18 cellular contexts compared by ENCODE assay signal in the genomic region with DNA sequence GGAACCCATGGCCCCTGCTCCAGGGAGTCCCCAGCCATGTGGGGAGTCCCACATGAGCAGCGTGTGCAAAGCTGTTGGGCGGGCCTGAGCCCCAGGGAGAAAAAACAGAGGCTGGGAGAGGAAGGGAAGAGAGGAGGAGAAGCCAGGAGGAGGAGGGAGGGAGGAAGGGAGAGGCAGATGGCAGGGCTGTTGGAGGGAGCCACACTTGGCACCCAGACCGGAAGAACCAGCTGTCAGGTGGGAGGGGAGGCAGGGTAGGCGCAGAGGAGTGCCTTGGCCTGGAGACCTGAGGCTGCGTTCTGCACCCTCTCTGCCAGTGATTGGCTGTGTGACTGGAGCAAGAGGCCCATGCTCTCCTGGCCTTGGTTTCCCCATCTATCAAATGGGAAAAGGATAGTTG. TPM values are rescaled to one million over a fixed set of nuclear protein-coding genes. Genes with fewer than 3 reads are reported as not detected.
DNase-seq lines count a peak whose midpoint lies in the region; ATAC-seq and TF ChIP-seq lines count a peak whose summit lies in the region.
"Had no signal": no experiment of that assay in that cellular context is flagged by ENCODE, and none has a peak within 500 bp of the region (broad histone marks: within the 10 kb centered on the region; RNA-seq: fewer than 3 reads in every experiment).

No MANE protein-coding gene starts in this region.

- H3K36me3 ChIP-seq in WERI-Rb-1: peaks cover 19% of the 10 kb centered on the region
- H3K36me3 ChIP-seq in mucosa of descending colon (ENCODE audit: low read depth): no peaks in the 10 kb centered on the region
- H3K36me3 ChIP-seq in Caco-2 (ENCODE audit: control insufficient read depth, insufficient read depth, low read length): no peaks in the 10 kb centered on the region; the same call in 1 of the 2 replicates

- peaks cover 16% of the 10 kb centered on the region for H3K4me1 Mint-ChIP-seq in Caco-2 (ENCODE audit: low read depth, unreplicated experiment)

- no peak for TF ChIP-seq CTCF in WERI-Rb-1 (IDR thresholded peaks at IDR 0.05; ENCODE audit: low read depth, low read length)
- no peak for TF ChIP-seq CTCF in mucosa of descending colon (IDR thresholded peaks at IDR 0.05)
- TF ChIP-seq CTCF in Caco-2 (IDR thresholded peaks at IDR 0.05; ENCODE audit: insufficient read depth in 1 of 2, low read depth in 1 of 2, low read length in 1 of 2, severe bottlenecking in 1 of 2, unreplicated experiment in 1 of 2): no peak

- H3K27ac Mint-ChIP-seq in Caco-2 (ENCODE audit: unreplicated experiment): no peak overlapping the region
- H3K27ac Mint-ChIP-seq: endodermal cell had no signal

- intact Hi-C loops in mucosa of descending colon (cut with DNase I, micrococcal nuclease) (no loop called here), Caco-2 (cut with micrococcal nuclease; ENCODE audit: unreplicated experiment) (no loop called here)

- no TSS peak for BruUV-seq in Caco-2 (replicated peaks; lab: Mats Ljungman, UMichigan)

- no peaks in the 10 kb centered on the region for H3K4me1 ChIP-seq in mucosa of descending colon (ENCODE audit: low read depth)
- H3K4me1 ChIP-seq in Caco-2: peaks cover 12% of the 10 kb centered on the region

- no peaks in the 10 kb centered on the region for H3K27me3 ChIP-seq in WERI-Rb-1 (ENCODE audit: insufficient read depth, low read depth, severe bottlenecking)
- no peaks in the 10 kb centered on the region for H3K27me3 ChIP-seq in Caco-2 (replicated peaks; ENCODE audit: control insufficient read depth, insufficient read depth, low read length)

- H3K9me3 ChIP-seq in WERI-Rb-1 (ENCODE audit: severe bottlenecking): no peaks in the 10 kb centered on the region
- no peaks in the 10 kb centered on the region for H3K9me3 ChIP-seq in mucosa of descending colon
- no peaks in the 10 kb centered on the region for H3K9me3 ChIP-seq in Caco-2

- CTCF ChIA-PET in Caco-2 (lab: Charles Lee): no interaction called here

- no peak overlapping the region for H3K4me3 Mint-ChIP-seq in Caco-2 (ENCODE audit: unreplicated experiment)
- H3K4me3 Mint-ChIP-seq: endodermal cell had no signal

- H3K36me3 Mint-ChIP-seq in Caco-2 (ENCODE audit: insufficient read depth, unreplicated experiment): no peaks in the 10 kb centered on the region

- H3K27ac ChIP-seq in WERI-Rb-1: peak overlapping the region; percentile 87

- ATAC-seq in mucosa of descending colon (peak; percentile 42), HG02623 (IDR thresholded peaks at IDR 0.05; ENCODE audit: unreplicated experiment) (no peak)
- ATAC-seq: PC-3 had no signal

- no peaks in the 10 kb centered on the region for H3K27me3 Mint-ChIP-seq in Caco-2 (ENCODE audit: insufficient read depth, unreplicated experiment)

- H3K4me3 ChIP-seq in WERI-Rb-1 (ENCODE audit: low read depth, low read length) (no peak overlapping the region), mucosa of descending colon (no peak overlapping the region), Caco-2 (ENCODE audit: low read depth, low read length) (no peak overlapping the region)

- DNase-seq in DMS 273 (lab: John Stamatoyannopoulos, UW; ENCODE audit: unreplicated experiment) (peak; percentile 96), NCI-H2029 (lab: John Stamatoyannopoulos, UW) (peak; percentile 60), WERI-Rb-1 (peak; percentile 80), mucosa of descending colon (peak in 1 of 3 donors; percentile 9), NCI-H1436 treated with DMSO at 0.1 percent for 48 hours (lab: John Stamatoyannopoulos, UW) (no peak), Caco-2 (no peak), midbrain (lab: John Stamatoyannopoulos, UW) (no peak)
- DNase-seq: activated CD4-positive, CD25-positive, alpha-beta regulatory T cell treated with anti-CD3 and anti-CD28 coated beads, Interleukin-2, amount 50 U/mL, for 72 hours; activated effector memory CD4-positive, alpha-beta T cell treated with anti-CD3 and anti-CD28 coated beads, Interleukin-2, amount 50 U/mL, for 16 hours; amniotic stem cell; endodermal cell; hypothalamus; IMR-90; NCI-H226; PC-3; stimulated activated CD4-positive, alpha-beta T cell treated with anti-CD3 and anti-CD28 coated beads, Interleukin-4, amount 100 ng/mL, for 24 hours; stimulated activated CD8-positive, alpha-beta memory T cell treated with anti-CD3 and anti-CD28 coated beads, Interleukin-4, amount 100 ng/mL, for 48 hours had no signal

- no peaks in the 10 kb centered on the region for H3K9me3 Mint-ChIP-seq in Caco-2 (ENCODE audit: unreplicated experiment)
- H3K9me3 Mint-ChIP-seq: endodermal cell had no signal

- POLR2A ChIA-PET in Caco-2 (lab: Charles Lee): no interaction called here

RNA-seq across cellular contexts. Expression of a gene that starts 6.7 kb away (rescaled TPM):
- total RNA-seq in mucosa of descending colon (10 to 100 TPM in 1 of 3 donors, 1 to 10 TPM in 2; 1.7 to 26.5 (median 2.9) TPM), Caco-2 (2022) (20.2 and 21.9 TPM in 2 replicates)

RNA-seq across cellular contexts. Expression of a gene that starts 37.0 kb away (rescaled TPM):
- total RNA-seq in mucosa of descending colon (1,000 to 10,000 TPM; 1,561 to 1,749 (median 1,709) TPM), Caco-2 (2022) (1,668 and 1,699 TPM in 2 replicates)

RNA-seq across cellular contexts. Expression of a gene that starts 43.1 kb away (rescaled TPM):
- total RNA-seq in mucosa of descending colon: 10 to 100 TPM; 19.2 to 29.9 (median 24.8) TPM
- total RNA-seq in Caco-2 (2022): 25.7 and 26.1 TPM in 2 replicates

Comparison
In these comparisons a context has a peak if more than half of its experiments do, and no peak if none do; other contexts are left out.
1. DNase-seq: peak in DMS 273 (single experiment), NCI-H2029 (single experiment) and WERI-Rb-1 (single experiment); none in NCI-H1436 treated with DMSO at 0.1 percent for 48 hours (single experiment), Caco-2 (0 of 2) and midbrain (single experiment).